ENCODE assay signal across 22 cellular contexts in the genomic region with DNA sequence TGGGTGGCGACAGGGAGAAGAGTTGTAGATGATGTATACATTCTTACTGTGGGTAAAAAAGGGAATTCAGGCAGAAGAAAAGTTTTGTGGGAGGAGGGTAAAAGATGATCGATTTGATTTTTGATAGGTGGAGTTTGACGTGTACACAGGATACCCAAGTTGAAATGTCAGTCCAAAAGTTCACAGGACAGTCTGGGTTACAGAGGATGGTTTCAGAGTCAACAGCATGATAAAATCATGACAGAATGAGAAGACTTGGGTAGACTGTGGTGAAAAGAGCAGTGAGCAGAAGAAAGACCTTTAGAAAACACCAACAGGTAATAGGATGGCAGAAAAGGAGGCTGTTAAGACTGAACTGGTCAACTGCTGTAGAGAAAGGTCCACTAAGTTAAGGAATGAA.
DNase-seq lines count a peak whose midpoint lies in the region; ATAC-seq, FAIRE-seq and TF ChIP-seq lines count a peak whose summit lies in the region.
"Had no signal": no experiment of that assay in that cellular context is flagged by ENCODE, and none has a peak within 500 bp of the region (broad histone marks: within the 10 kb centered on the region; RNA-seq: fewer than 3 reads in every experiment).

No MANE protein-coding gene starts in this region.

- DNase-seq in HepG2 (ENCODE audit: low spot score) (no peak), RWPE1 (ENCODE audit: low spot score) (no peak), foreskin keratinocyte (no peak), right lobe of liver (no peak), D721Med (ENCODE audit: insufficient read length, low spot score) (no peak), urothelium cell line (ENCODE audit: low spot score) (no peak)
- DNase-seq: 8988T; ACHN; BE2C; C1 segment of cervical spinal cord; CD4-positive, alpha-beta memory T cell; CD4-positive, CD25-positive, alpha-beta regulatory T cell; CD8-positive, alpha-beta memory T cell; COR-L47; DMS79 treated with DMSO at 0.1 percent for 48 hours; GF-D8 had no signal

- in situ Hi-C loops in HepG2 (cut with HindIII; ENCODE audit: extremely low pct_ligation_motif_present, low pct_unique_long_range_greater_than_20kb), result no loop called here

- no peaks in the 10 kb centered on the region for H3K27me3 ChIP-seq in liver (ENCODE audit: control insufficient read depth in 4 of 4, insufficient read depth in 4 of 4, low read length in 3 of 4)
- no peaks in the 10 kb centered on the region for H3K27me3 ChIP-seq in HepG2 (ENCODE audit: control insufficient read depth in 1 of 2, insufficient read depth in 2 of 2, low read length in 2 of 2)
- H3K27me3 ChIP-seq in foreskin keratinocyte, result no peaks in the 10 kb centered on the region
- H3K27me3 ChIP-seq in right lobe of liver, result no peaks in the 10 kb centered on the region
- H3K27me3 ChIP-seq: BE2C, BLaER1 had no signal

- POLR2A ChIA-PET in HepG2 (lab: Yijun Ruan, JAX), result no interaction called here
- POLR2A ChIA-PET in RWPE1 (lab: Yijun Ruan, JAX; ENCODE audit: low non-redundant PET), result no interaction called here

- H3K4me3 ChIP-seq in liver (ENCODE audit: low read depth in 1 of 3, low read length in 3 of 3), result no peak overlapping the region
- no peak overlapping the region for H3K4me3 ChIP-seq in HepG2 (replicated peaks in 1 of 3; ENCODE audit: insufficient read depth in 1 of 3, low read depth in 2 of 3, low read length in 3 of 3)
- no peak overlapping the region for H3K4me3 ChIP-seq in right lobe of liver
- H3K4me3 ChIP-seq: BLaER1 had no signal

- ATAC-seq in HepG2, result no peak
- ATAC-seq in foreskin keratinocyte, result no peak
- peak in 3 of 4 donors; percentile 38 to 56 (median 51) for ATAC-seq in right lobe of liver
- no peak for ATAC-seq in GM18873 (IDR thresholded peaks at IDR 0.05; ENCODE audit: low FRiP score, unreplicated experiment)

- no peak for TF ChIP-seq CTCF in liver (IDR thresholded peaks at IDR 0.05; ENCODE audit: low read depth, low read length, missing input control)
- TF ChIP-seq CTCF in HepG2 (CRISPR knock-in tag; IDR thresholded peaks at IDR 0.05), result no peak
- no peak for TF ChIP-seq CTCF in RWPE1 (conservative IDR thresholded peaks at IDR 0.05; ENCODE audit: low read depth)
- no peak for TF ChIP-seq CTCF in foreskin keratinocyte (conservative IDR thresholded peaks at IDR 0.05)
- TF ChIP-seq CTCF in right lobe of liver (IDR thresholded peaks at IDR 0.05), result no peak
- no peak for TF ChIP-seq CTCF in D721Med (IDR thresholded peaks at IDR 0.05; ENCODE audit: insufficient read depth, missing control alignments)

- H3K9ac ChIP-seq in liver (ENCODE audit: low read depth in 1 of 2, low read length in 2 of 2), result no peak overlapping the region
- no peak overlapping the region for H3K9ac ChIP-seq in HepG2 (ENCODE audit: insufficient read depth, low read depth, low read length)
- H3K9ac ChIP-seq: BLaER1 had no signal

- TF ChIP-seq RAD21 in liver (IDR thresholded peaks at IDR 0.05) (no peak), HepG2 (CRISPR knock-in tag; IDR thresholded peaks at IDR 0.05) (no peak)

- WGBS in liver, result 68% methylated on average over 3 of the region's 3 CpGs
- 92% methylated on average over 3 of the region's 3 CpGs for WGBS in HepG2 (ENCODE audit: low lambda C conversion rate)
- 63% methylated on average over 3 of the region's 3 CpGs for WGBS in right lobe of liver (ENCODE audit: insufficient coverage, low coverage, low lambda C conversion rate, missing lambda C conversion rate)

- H4K20me1 ChIP-seq in HepG2 (ENCODE audit: insufficient read depth, low read length), result no peaks in the 10 kb centered on the region
- H4K20me1 ChIP-seq: BLaER1 had no signal

- peaks cover 0 to 5% (median 1%) of the 10 kb centered on the region in 4 donors for H3K4me1 ChIP-seq in liver (ENCODE audit: control insufficient read depth in 4 of 4, insufficient read depth in 4 of 4, low read length in 3 of 4)
- H3K4me1 ChIP-seq in HepG2 (ENCODE audit: insufficient read depth, low read length), result no peaks in the 10 kb centered on the region
- H3K4me1 ChIP-seq in foreskin keratinocyte, result peaks cover 4% of the 10 kb centered on the region
- peaks cover 0 to under 1% (median 0%) of the 10 kb centered on the region in 4 donors for H3K4me1 ChIP-seq in right lobe of liver
- H3K4me1 ChIP-seq: BE2C, BLaER1 had no signal

- no peak overlapping the region for H3K4me2 ChIP-seq in HepG2 (ENCODE audit: low read depth, low read length)
- H3K4me2 ChIP-seq: BLaER1 had no signal

- TF ChIP-seq EP300 in HepG2 (IDR thresholded peaks at IDR 0.05; ENCODE audit: low read depth in 2 of 2, low read length in 2 of 2) (no peak), HepG2 (CRISPR knock-in tag; IDR thresholded peaks at IDR 0.05; ENCODE audit: borderline replicate concordance) (no peak)

- TF ChIP-seq POLR2A in HepG2 (IDR thresholded peaks at IDR 0.05; ENCODE audit: insufficient read depth in 1 of 2, low read depth in 2 of 2, low read length in 2 of 2) (no peak), right lobe of liver (IDR thresholded peaks at IDR 0.05) (no peak)

- FAIRE-seq in HepG2 (lab: Jason Lieb, UNC) (no peak), D721Med (lab: Jason Lieb, UNC) (no peak), urothelium cell line (lab: Jason Lieb, UNC) (no peak)
- FAIRE-seq: A204.1, G401.6, GM12891 had no signal

- no peaks in the 10 kb centered on the region for H3K79me2 ChIP-seq in HepG2 (ENCODE audit: insufficient read depth, low read length)

- BruUV-seq in HepG2 (replicated peaks; lab: Mats Ljungman, UMichigan), result no TSS peak

- no peak overlapping the region for H2AFZ ChIP-seq in HepG2 (ENCODE audit: low read length)

- intact Hi-C loops in HepG2 (cut with micrococcal nuclease; ENCODE audit: unreplicated experiment), result no loop called here
- intact Hi-C loops in right lobe of liver (cut with DNase I), result no loop called here

- H3K9me3 ChIP-seq in liver (ENCODE audit: control insufficient read depth in 4 of 4, low read length in 3 of 4) (no peaks in the 10 kb centered on the region), HepG2 (ENCODE audit: low read length) (no peaks in the 10 kb centered on the region), right lobe of liver (no peaks in the 10 kb centered on the region)
- H3K9me3 ChIP-seq: BE2C, BLaER1 had no signal

- no peak overlapping the region for H3K27ac ChIP-seq in liver (ENCODE audit: low read depth in 1 of 2, low read length in 2 of 2)
- no peak overlapping the region for H3K27ac ChIP-seq in HepG2 (ENCODE audit: extremely low read length, insufficient read depth, low read length)
- peak overlapping the region; percentile 70 for H3K27ac ChIP-seq in RWPE1
- H3K27ac ChIP-seq in foreskin keratinocyte, result peak overlapping the region; percentile 8
- H3K27ac ChIP-seq in right lobe of liver, result no peak overlapping the region
- H3K27ac ChIP-seq: BLaER1 had no signal

- H3K36me3 ChIP-seq in liver (ENCODE audit: control insufficient read depth in 4 of 4, insufficient read depth in 3 of 4, low read depth in 1 of 4, low read length in 3 of 4) (peaks cover 3 to 21% (median 8%) of the 10 kb centered on the region in 4 donors), HepG2 (replicated peaks in 1 of 2; ENCODE audit: control insufficient read depth in 1 of 2, insufficient read depth in 2 of 2, low read length in 2 of 2) (peaks cover 1 to 7% of the 10 kb centered on the region in 2 experiments; a peak in 3 of 5 replicates), right lobe of liver (peaks cover 0 to 20% (median 4%) of the 10 kb centered on the region in 4 donors)
- H3K36me3 ChIP-seq: BE2C, BLaER1 had no signal

- CTCF ChIA-PET in HepG2 (lab: Yijun Ruan, JAX; ENCODE audit: low intra/inter-chr PET ratio, low total read pairs) (no interaction called here), RWPE1 (lab: Yijun Ruan, JAX) (no interaction called here)

TF ChIP-seq in liver, 16 proteins besides CTCF, POLR2A, EP300 and RAD21:
- TF ChIP-seq, protein P1, sequence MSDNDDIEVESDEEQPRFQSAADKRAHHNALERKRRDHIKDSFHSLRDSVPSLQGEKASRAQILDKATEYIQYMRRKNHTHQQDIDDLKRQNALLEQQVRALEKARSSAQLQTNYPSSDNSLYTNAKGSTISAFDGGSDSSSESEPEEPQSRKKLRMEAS (IDR thresholded peaks at IDR 0.05), result no peak
- TF ChIP-seq HNF4G (IDR thresholded peaks at IDR 0.05), result no peak
- peak in 1 of 2 donors; percentile 24 for TF ChIP-seq RXRA (IDR thresholded peaks at IDR 0.05)
- no peak for TF ChIP-seq EGR1 (IDR thresholded peaks at IDR 0.05; ENCODE audit: low read depth in 2 of 2)
- peak; percentile 10 for TF ChIP-seq FOXA2 (IDR thresholded peaks at IDR 0.05)
- peak; percentile 45 to 60 for TF ChIP-seq HNF4A (conservative IDR thresholded peaks at IDR 0.05)

TF ChIP-seq in HepG2, 621 proteins besides CTCF, POLR2A, EP300 and RAD21 (continues in another document):
- TF ChIP-seq ZNF83 (CRISPR knock-in tag; IDR thresholded peaks at IDR 0.05; ENCODE audit: borderline replicate concordance) (no peak), THAP11 (CRISPR knock-in tag; IDR thresholded peaks at IDR 0.05) (no peak)
- TF ChIP-seq, protein P2, sequence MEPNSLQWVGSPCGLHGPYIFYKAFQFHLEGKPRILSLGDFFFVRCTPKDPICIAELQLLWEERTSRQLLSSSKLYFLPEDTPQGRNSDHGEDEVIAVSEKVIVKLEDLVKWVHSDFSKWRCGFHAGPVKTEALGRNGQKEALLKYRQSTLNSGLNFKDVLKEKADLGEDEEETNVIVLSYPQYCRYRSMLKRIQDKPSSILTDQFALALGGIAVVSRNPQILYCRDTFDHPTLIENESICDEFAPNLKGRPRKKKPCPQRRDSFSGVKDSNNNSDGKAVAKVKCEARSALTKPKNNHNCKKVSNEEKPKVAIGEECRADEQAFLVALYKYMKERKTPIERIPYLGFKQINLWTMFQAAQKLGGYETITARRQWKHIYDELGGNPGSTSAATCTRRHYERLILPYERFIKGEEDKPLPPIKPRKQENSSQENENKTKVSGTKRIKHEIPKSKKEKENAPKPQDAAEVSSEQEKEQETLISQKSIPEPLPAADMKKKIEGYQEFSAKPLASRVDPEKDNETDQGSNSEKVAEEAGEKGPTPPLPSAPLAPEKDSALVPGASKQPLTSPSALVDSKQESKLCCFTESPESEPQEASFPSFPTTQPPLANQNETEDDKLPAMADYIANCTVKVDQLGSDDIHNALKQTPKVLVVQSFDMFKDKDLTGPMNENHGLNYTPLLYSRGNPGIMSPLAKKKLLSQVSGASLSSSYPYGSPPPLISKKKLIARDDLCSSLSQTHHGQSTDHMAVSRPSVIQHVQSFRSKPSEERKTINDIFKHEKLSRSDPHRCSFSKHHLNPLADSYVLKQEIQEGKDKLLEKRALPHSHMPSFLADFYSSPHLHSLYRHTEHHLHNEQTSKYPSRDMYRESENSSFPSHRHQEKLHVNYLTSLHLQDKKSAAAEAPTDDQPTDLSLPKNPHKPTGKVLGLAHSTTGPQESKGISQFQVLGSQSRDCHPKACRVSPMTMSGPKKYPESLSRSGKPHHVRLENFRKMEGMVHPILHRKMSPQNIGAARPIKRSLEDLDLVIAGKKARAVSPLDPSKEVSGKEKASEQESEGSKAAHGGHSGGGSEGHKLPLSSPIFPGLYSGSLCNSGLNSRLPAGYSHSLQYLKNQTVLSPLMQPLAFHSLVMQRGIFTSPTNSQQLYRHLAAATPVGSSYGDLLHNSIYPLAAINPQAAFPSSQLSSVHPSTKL (CRISPR knock-in tag; IDR thresholded peaks at IDR 0.05), result no peak

Comparison
In these comparisons a context has a peak if more than half of its experiments do, and no peak if none do; other contexts are left out.
1. ATAC-seq: peak in right lobe of liver (3 of 4); none in HepG2 (single experiment), foreskin keratinocyte (single experiment) and GM18873 (single experiment).
2. H3K27ac ChIP-seq: peak in RWPE1 (single experiment) and foreskin keratinocyte (single experiment); none in liver (0 of 2), HepG2 (single experiment) and right lobe of liver (0 of 3).